In genomic region chr19:36605101-36605838, GRCh38 we compare ENCODE assay signal across 8 cellular contexts. TPM values are rescaled to one million over a fixed set of nuclear protein-coding genes. Genes with fewer than 3 reads are reported as not detected.
DNase-seq lines count a peak whose midpoint lies in the region; ATAC-seq and TF ChIP-seq lines count a peak whose summit lies in the region.

ZNF382 (plus strand) TSS chr19:36605313; CDS start chr19:36609915, 4,602 bp downstream.

- peak within 1 kb of the TSS; percentile 94 for H3K4me3 Mint-ChIP-seq in type B pancreatic cell

- peak within 1 kb of the TSS; percentile 75 for H3K4me3 ChIP-seq in SU-DHL-6 (ENCODE audit: insufficient read depth, low read length, poor library complexity, severe bottlenecking)

- peak; percentile 91 for DNase-seq in AG08395 (ENCODE audit: low spot score)
- peak; percentile 73 for DNase-seq in activated naive CD8-positive, alpha-beta T cell treated with anti-CD3 and anti-CD28 coated beads, Interleukin-2, amount 50 U/mL, for 16 hours (ENCODE audit: low read depth, low spot score)
- peak; percentile 90 for DNase-seq in left cardiac atrium
- DNase-seq in posterior vena cava (ENCODE audit: low spot score), result peak; percentile 93
- DNase-seq in type B pancreatic cell (ENCODE audit: extremely low spot score, unreplicated experiment), result peak; percentile 88

- intact Hi-C loops in left cardiac atrium (cut with DNase I), result no loop called here
- intact Hi-C loops in posterior vena cava (cut with DNase I), result no loop called here

- no peaks in the 10 kb centered on the region for H3K9me3 Mint-ChIP-seq in type B pancreatic cell

- no peaks in the 10 kb centered on the region for H4K20me1 ChIP-seq in SU-DHL-6 (ENCODE audit: low read depth, low read length)

- no peak for TF ChIP-seq CTCF in SU-DHL-6 (IDR thresholded peaks at IDR 0.05; ENCODE audit: insufficient read depth, low read length, poor library complexity, severe bottlenecking)
- no peak for TF ChIP-seq CTCF in type B pancreatic cell (conservative IDR thresholded peaks at IDR 0.05)

- H3K79me2 ChIP-seq in SU-DHL-6 (ENCODE audit: insufficient read depth, low read length), result peaks cover 41% of the 10 kb centered on the region

- H3K9me3 ChIP-seq in SU-DHL-6 (ENCODE audit: insufficient read depth, low read length), result no peaks in the 10 kb centered on the region

- no peaks in the 10 kb centered on the region for H3F3A ChIP-seq in SU-DHL-6 (ENCODE audit: insufficient read depth)

- H3K27ac ChIP-seq in SU-DHL-6 (ENCODE audit: low read depth, low read length), result peak within 1 kb of the TSS; percentile 57

- peak within 1 kb of the TSS; percentile 81 for H3K27ac Mint-ChIP-seq in type B pancreatic cell

- H3K36me3 Mint-ChIP-seq in type B pancreatic cell, result peaks cover 29% of the 10 kb centered on the region

- no peaks in the 10 kb centered on the region for H3K9me2 ChIP-seq in SU-DHL-6 (replicated peaks; ENCODE audit: insufficient read depth, low read length)

- no peaks in the 10 kb centered on the region for H3K27me3 Mint-ChIP-seq in type B pancreatic cell

- ATAC-seq in GM19043 (IDR thresholded peaks at IDR 0.05; ENCODE audit: low read depth, unreplicated experiment) (peak; percentile 53), HG03469 (IDR thresholded peaks at IDR 0.05; ENCODE audit: unreplicated experiment) (peak; percentile 26), left cardiac atrium (peak; percentile 97 to 99)

- H3K36me3 ChIP-seq in SU-DHL-6 (ENCODE audit: low read length), result peaks cover 11% of the 10 kb centered on the region; the same call in 1 of the 2 replicates

- H3K4me1 Mint-ChIP-seq in type B pancreatic cell (ENCODE audit: unreplicated experiment), result peaks cover 19% of the 10 kb centered on the region

- H2AFZ ChIP-seq in SU-DHL-6 (ENCODE audit: low read depth, low read length, severe bottlenecking), result peak within 1 kb of the TSS; percentile 76

- peak within 1 kb of the TSS; percentile 70 for H3K9ac ChIP-seq in SU-DHL-6 (ENCODE audit: low read length)

- H3K27me3 ChIP-seq in SU-DHL-6 (ENCODE audit: low read length), result no peaks in the 10 kb centered on the region

- peak within 1 kb of the TSS; percentile 70 for H3K4me2 ChIP-seq in SU-DHL-6 (ENCODE audit: low read depth, low read length, poor library complexity, severe bottlenecking)

RNA-seq across cellular contexts. Expression of gene ZNF382, which starts in this region (rescaled TPM):
- 10 to 100 TPM; 12.1 to 13.1 TPM for total RNA-seq in left cardiac atrium
- 1 to 10 TPM; 7.3 to 7.4 TPM for total RNA-seq in posterior vena cava
- total RNA-seq in type B pancreatic cell (ENCODE audit: low replicate concordance), result 9.5 and 17.5 TPM in 2 replicates

Comparison
In these comparisons a context has a peak if more than half of its experiments do, and no peak if none do; other contexts are left out.
1. Peak in every context shown above with its lines: DNase-seq, ATAC-seq, H3K4me3 ChIP-seq and H3K27ac ChIP-seq.
2. ATAC-seq: peak in every context shown above with its lines; median percentile 98 in left cardiac atrium; 53 in GM19043; 26 in HG03469.